In the genomic region with DNA sequence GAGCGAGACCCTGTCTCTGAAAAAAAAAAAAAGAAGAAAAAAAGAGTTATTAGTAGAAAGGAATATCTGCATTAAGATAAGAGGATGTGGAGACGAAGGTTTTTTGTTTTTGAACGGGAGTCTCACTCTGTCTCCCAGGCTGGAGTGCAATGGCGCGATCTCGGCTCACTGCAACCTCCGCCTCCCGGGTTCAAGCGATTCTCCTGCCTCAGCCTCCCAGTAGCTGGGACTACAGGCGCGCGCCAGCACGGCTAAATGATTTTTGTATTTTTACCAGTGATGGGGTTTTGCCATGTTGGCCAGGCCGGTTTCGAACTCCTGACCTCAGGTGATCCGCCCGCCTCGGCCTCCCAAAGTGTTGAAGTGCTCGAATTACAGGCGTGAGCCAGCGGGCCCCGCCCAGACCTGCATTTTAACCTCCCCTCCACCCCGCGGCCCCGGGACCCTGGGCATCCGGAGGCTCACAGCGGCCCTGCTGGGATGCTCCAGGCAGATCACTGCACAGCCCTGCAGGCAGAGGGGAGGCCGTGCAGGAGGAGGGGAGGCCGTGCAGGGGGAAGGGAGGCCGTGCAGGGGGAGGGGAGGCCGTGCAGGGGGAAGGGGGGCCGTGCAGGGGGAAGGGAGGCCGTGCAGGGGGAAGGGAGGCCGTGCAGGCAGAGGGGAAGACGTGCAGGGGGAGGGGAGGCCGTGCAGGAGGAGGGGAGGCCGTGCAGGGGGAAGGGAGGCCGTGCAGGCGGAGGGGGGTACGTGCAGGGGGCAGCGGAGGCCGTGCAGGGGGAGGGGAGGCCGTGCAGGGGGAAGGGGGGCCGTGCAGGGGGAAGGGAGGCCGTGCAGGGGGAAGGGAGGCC, we compare ENCODE assay signal across 1 cellular context.
TF ChIP-seq lines count a peak whose summit lies in the region.

No MANE protein-coding gene starts in this region.

TF ChIP-seq in GM23338, 12 proteins besides CTCF, POLR2A, EP300 and RAD21:
- peak; percentile 42; the same call in 1 of the 2 replicates for TF ChIP-seq POLR2AphosphoS5 (IDR thresholded peaks at IDR 0.05; ENCODE audit: low read depth)
